Comparison of ENCODE assay signal across 1 cellular context in the genomic region with DNA sequence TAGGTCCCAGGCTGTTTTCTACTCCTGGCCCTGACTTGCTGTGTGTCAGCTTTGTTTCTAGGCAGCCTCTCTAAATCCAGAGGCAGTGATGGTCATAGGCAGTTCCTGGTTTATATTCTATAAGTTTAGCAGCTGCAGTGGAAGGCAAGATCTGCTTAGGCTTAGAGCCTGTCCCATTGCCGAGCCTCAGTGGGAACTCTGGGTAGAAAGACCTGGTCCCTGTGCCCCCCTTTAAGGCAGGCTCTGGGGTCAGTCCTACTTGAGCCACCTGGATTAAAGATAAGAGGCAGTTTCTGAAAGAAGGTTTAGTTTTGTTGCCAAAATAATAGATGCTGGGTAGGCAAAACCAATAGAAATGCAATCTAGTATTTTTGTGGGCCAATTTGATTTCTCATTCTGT.
A peak's percentile ranks its signal among the peaks of the same experiment; 100 is the strongest.
TF ChIP-seq lines count a peak whose summit lies in the region.

No MANE protein-coding gene starts in this region.

TF ChIP-seq in GM12878, 131 proteins besides CTCF, POLR2A, EP300 and RAD21:
- TF ChIP-seq WRNIP1 (IDR thresholded peaks at IDR 0.05; ENCODE audit: borderline replicate concordance, low read depth, low read length) (0 out of 2 replicates have a peak, but pooled peaks have one; percentile 47), JUNB (IDR thresholded peaks at IDR 0.05) (no peak)
